Comparison of ENCODE assay signal across 10 cellular contexts in the genomic region with DNA sequence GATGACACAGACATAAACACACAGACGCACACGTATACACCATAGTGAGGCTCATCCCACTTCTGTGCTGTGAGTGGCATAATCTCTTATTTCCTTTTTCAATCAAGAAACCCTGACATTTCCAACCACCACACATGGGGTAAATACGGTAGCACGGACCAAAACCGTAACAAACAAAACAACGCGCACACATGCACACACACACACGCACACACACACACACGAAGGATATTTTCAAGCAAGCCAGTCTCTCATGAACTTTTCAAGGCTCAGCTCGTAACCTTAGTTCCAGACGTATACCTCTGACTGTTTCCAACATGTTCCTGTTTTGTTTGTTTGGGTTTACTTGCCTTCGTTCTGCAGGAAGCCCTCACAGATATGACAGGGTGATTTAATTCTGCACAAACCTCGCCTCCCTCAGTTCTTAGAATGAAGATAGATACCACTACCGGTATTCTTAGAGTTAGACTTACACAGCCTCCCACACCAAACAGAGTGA.
DNase-seq lines count a peak whose midpoint lies in the region; ATAC-seq and TF ChIP-seq lines count a peak whose summit lies in the region.
"Had no signal": no experiment of that assay in that cellular context is flagged by ENCODE, and none has a peak within 500 bp of the region (broad histone marks: within the 10 kb centered on the region; RNA-seq: fewer than 3 reads in every experiment).

No MANE protein-coding gene starts in this region.

- H3K4me1 ChIP-seq in upper lobe of left lung, result peaks cover 0 to 5% (median 0%) of the 10 kb centered on the region in 4 donors

- no peaks in the 10 kb centered on the region for H3K36me3 ChIP-seq in upper lobe of left lung
- H3K36me3 ChIP-seq in WERI-Rb-1, result no peaks in the 10 kb centered on the region

- no peak for TF ChIP-seq CTCF in upper lobe of left lung (IDR thresholded peaks at IDR 0.05)
- TF ChIP-seq CTCF in WERI-Rb-1 (IDR thresholded peaks at IDR 0.05; ENCODE audit: low read depth, low read length), result no peak

- ATAC-seq in T-cell (replicated peaks in 1 of 4) (peak; percentile 78 to 85 (median 83)), upper lobe of left lung (ENCODE audit: low FRiP score in 2 of 2) (peak; percentile 40 to 46)

- no peak overlapping the region for H3K4me3 Mint-ChIP-seq in T-cell
- H3K4me3 Mint-ChIP-seq: brain had no signal

- 41 to 53% methylated on average over 14 of the region's 14 CpGs for WGBS in upper lobe of left lung, 2 donors

- no peak for TF ChIP-seq EP300 in upper lobe of left lung (IDR thresholded peaks at IDR 0.05)

- no peaks in the 10 kb centered on the region for H3K9me3 Mint-ChIP-seq in T-cell
- H3K9me3 Mint-ChIP-seq: brain had no signal

- peaks cover 6% of the 10 kb centered on the region for H3K36me3 Mint-ChIP-seq in T-cell
- H3K36me3 Mint-ChIP-seq: brain had no signal

- H3K27ac Mint-ChIP-seq in T-cell, result no peak overlapping the region
- H3K27ac Mint-ChIP-seq: brain had no signal

- TF ChIP-seq POLR2A in upper lobe of left lung (IDR thresholded peaks at IDR 0.05), result no peak

- H3K4me1 Mint-ChIP-seq in T-cell, result peaks cover 30 to 47% (median 47%) of the 10 kb centered on the region in 3 donors

- H3K4me3 ChIP-seq in upper lobe of left lung, result peak overlapping the region in 3 of 4 donors; percentile 2 to 25 (median 21)
- no peak overlapping the region for H3K4me3 ChIP-seq in WERI-Rb-1 (ENCODE audit: low read depth, low read length)

- no peaks in the 10 kb centered on the region for H3K27me3 ChIP-seq in upper lobe of left lung
- H3K27me3 ChIP-seq in WERI-Rb-1 (ENCODE audit: insufficient read depth, low read depth, severe bottlenecking), result no peaks in the 10 kb centered on the region

- no peak overlapping the region for H3K27ac ChIP-seq in upper lobe of left lung
- no peak overlapping the region for H3K27ac ChIP-seq in WERI-Rb-1

- H3K27me3 Mint-ChIP-seq in T-cell, result no peaks in the 10 kb centered on the region
- H3K27me3 Mint-ChIP-seq: brain had no signal

- CTCF ChIA-PET in T-cell (lab: Charles Lee), result interaction anchor here in 1 of 2 donors (0.5 kb wide), 1 partner anchor 101 kb away, joined by 3 read pairs; no protein-coding TSS in a partner anchor

- POLR2A ChIA-PET in T-cell (lab: Charles Lee), result interaction anchor here in 1 of 2 donors (0.8 kb wide), 1 partner anchor 693 kb away, joined by 3 read pairs; no protein-coding TSS in a partner anchor

- peak; percentile 35 for DNase-seq in stimulated activated CD4-positive, alpha-beta T cell treated with anti-CD3 and anti-CD28 coated beads, Interleukin-15, amount 100 ng/mL, for 24 hours
- no peak for DNase-seq in stimulated activated CD4-positive, alpha-beta T cell treated with anti-CD3 and anti-CD28 coated beads, Interleukin-2, amount 100 ng/mL, for 24 hours
- peak in 29 of 34 experiments; percentile 12 to 59 (median 33) for DNase-seq in T-cell
- DNase-seq in effector CD4-positive, alpha-beta T cell, result peak; percentile 22
- no peak for DNase-seq in upper lobe of left lung
- DNase-seq in ureter (ENCODE audit: low spot score), result no peak
- DNase-seq in WERI-Rb-1, result no peak
- DNase-seq in nucleus accumbens (lab: John Stamatoyannopoulos, UW), result no peak
- DNase-seq: NCI-H1694 had no signal

- H3K9me3 ChIP-seq in upper lobe of left lung (no peaks in the 10 kb centered on the region), WERI-Rb-1 (ENCODE audit: severe bottlenecking) (peaks cover 3% of the 10 kb centered on the region)

Comparison
In these comparisons a context has a peak if more than half of its experiments do, and no peak if none do; other contexts are left out.
1. DNase-seq: peak in stimulated activated CD4-positive, alpha-beta T cell treated with anti-CD3 and anti-CD28 coated beads, Interleukin-15, amount 100 ng/mL, for 24 hours (single experiment), T-cell (29 of 34) and effector CD4-positive, alpha-beta T cell (single experiment); none in stimulated activated CD4-positive, alpha-beta T cell treated with anti-CD3 and anti-CD28 coated beads, Interleukin-2, amount 100 ng/mL, for 24 hours (0 of 2), upper lobe of left lung (0 of 2), ureter (single experiment), WERI-Rb-1 (single experiment) and nucleus accumbens (0 of 56).